In the genomic region with DNA sequence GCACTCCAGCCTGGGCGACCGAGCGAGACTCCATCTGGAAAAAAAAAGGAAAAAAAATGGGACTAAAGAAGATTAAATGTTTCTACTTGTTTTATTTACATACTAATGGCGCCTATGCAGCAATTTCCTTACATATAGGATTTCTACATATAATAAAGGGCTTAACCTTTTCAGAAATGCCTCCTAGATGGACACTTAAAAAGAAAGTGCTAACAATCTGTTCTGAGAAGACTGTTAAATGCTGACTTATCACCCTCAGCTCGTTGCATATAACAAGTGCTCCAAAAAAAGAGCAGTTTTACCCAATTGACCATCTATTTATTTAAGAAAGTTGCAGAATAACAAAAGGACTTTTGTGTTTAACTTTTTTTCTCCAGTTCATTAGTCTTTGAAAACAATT, we compare ENCODE assay signal across 24 cellular contexts.
"Had no signal": no experiment of that assay in that cellular context is flagged by ENCODE, and none has a peak within 500 bp of the region (broad histone marks: within the 10 kb centered on the region; RNA-seq: fewer than 3 reads in every experiment).

No MANE protein-coding gene starts in this region.

- H3K27ac ChIP-seq: coronary artery, dorsolateral prefrontal cortex, esophagus muscularis mucosa, foreskin keratinocyte, gastroesophageal sphincter, heart left ventricle, hepatocyte, left ventricle myocardium inferior, lower lobe of right lung had no signal

- H3K4me2 ChIP-seq: hepatocyte had no signal

- DNase-seq: dermis blood vessel endothelial cell; dorsolateral prefrontal cortex; effector CD4-positive, alpha-beta T cell; effector memory CD4-positive, alpha-beta T cell; foreskin keratinocyte; heart left ventricle; hypothalamus; immature natural killer cell; islet precursor cell; kidney; kidney glomerular epithelial cell; left colon; left ventricle myocardium inferior; lower lobe of right lung; mesenchymal stem cell; mucosa of descending colon; naive B cell had no signal

- H3K4me3 ChIP-seq: coronary artery, dorsolateral prefrontal cortex, esophagus muscularis mucosa, gastroesophageal sphincter, heart left ventricle, hepatocyte, left ventricle myocardium inferior, lower lobe of right lung, mucosa of descending colon had no signal

- H3K4me1 ChIP-seq: left ventricle myocardium inferior, lower lobe of right lung had no signal

- H3K9me3 ChIP-seq: esophagus muscularis mucosa, gastroesophageal sphincter, heart left ventricle, left ventricle myocardium inferior, lower lobe of right lung, mucosa of descending colon had no signal

- H3K27me3 ChIP-seq: dorsolateral prefrontal cortex, esophagus muscularis mucosa, foreskin keratinocyte, gastroesophageal sphincter, heart left ventricle, hepatocyte had no signal

- FAIRE-seq: colon, endothelial cell of umbilical vein, frontal cortex, kidney had no signal

- H2AFZ ChIP-seq: hepatocyte had no signal
